10 cellular contexts compared by ENCODE assay signal in the genomic region with DNA sequence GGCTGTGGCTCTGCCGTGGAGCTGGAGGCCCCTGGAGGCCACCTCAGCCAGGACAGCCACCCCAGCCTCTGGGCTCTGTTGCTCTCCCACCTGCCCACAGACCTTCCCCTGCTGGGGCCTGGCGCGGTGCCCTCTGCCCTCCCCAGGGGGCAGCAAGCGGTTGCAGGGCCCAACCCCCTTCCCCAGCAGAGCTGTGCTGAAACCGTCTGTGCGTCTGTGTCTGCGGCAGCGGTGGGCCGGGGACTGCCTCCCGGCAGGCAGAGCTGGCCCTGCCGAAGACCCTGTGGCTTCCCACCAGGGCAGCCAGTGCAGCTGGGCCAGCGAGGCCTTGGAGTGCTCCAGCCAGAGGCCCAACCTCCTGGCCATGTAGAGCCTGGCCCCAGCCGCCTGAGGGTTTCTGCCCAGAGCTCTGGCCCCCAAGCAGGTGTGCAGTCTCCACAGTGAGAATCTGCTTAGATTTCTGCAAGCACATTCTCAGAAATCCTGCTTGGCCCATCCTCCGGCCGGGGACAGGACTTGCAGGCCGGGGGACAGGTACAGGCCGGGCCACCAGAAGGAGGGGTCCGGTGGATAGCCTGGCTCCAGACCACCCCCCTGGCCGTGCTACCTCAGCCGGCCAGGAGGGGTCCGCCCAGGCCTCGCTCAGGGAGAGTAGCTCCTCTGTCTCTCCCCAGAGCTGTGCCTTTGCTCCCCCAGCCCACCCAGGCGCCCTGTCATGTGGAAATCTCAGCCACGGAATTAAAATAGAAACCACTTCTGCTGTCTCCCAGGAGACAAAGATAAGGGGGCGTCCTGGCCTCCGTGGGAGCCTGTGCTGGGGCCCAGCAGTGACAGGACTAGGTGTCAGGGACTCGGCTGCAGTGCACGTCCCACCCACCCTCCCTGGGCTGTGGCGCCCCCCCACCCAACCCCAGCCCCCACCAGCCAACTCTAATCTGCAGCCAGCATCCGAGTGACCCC. TPM values are rescaled to one million over a fixed set of nuclear protein-coding genes. Genes with fewer than 3 reads are reported as not detected.
A peak's percentile ranks its signal among the peaks of the same experiment; 100 is the strongest.
DNase-seq lines count a peak whose midpoint lies in the region; TF ChIP-seq lines count a peak whose summit lies in the region.
"Had no signal": no experiment of that assay in that cellular context is flagged by ENCODE, and none has a peak within 500 bp of the region (broad histone marks: within the 10 kb centered on the region; RNA-seq: fewer than 3 reads in every experiment).

No MANE protein-coding gene starts in this region.

- no peak overlapping the region for H3K23ac ChIP-seq in mesenchymal stem cell (ENCODE audit: low read length in 2 of 2)

- CTCF ChIA-PET in BJ (lab: Yijun Ruan, JAX): interaction anchor here (2.3 to 4.0 kb wide), 3 partner anchors 11 to 23 kb away, joined by 9 to 31 read pairs (median 15); no protein-coding TSS in a partner anchor

- TF ChIP-seq CTCF in BJ (IDR thresholded peaks at IDR 0.05; ENCODE audit: insufficient read depth, low read depth, low read length): 0 out of 2 replicates have a peak, but pooled peaks have one; percentile 17
- TF ChIP-seq CTCF in GM10266 (IDR thresholded peaks at IDR 0.05; ENCODE audit: control insufficient read depth, insufficient read depth, low read depth, missing control alignments): no peak
- no peak for TF ChIP-seq CTCF in lower leg skin (IDR thresholded peaks at IDR 0.05)

- H4K8ac ChIP-seq in mesenchymal stem cell (ENCODE audit: low read length): no peak overlapping the region

- H3K27ac ChIP-seq in caudate nucleus (ENCODE audit: low read depth, low read length): peak overlapping the region; percentile 70
- peak overlapping the region; percentile 18 for H3K27ac ChIP-seq in mesenchymal stem cell (ENCODE audit: low read length, poor library complexity, severe bottlenecking)
- H3K27ac ChIP-seq: KMS-11 had no signal

- H3K4me1 ChIP-seq in mesenchymal stem cell (ENCODE audit: control insufficient read depth, insufficient read depth, low read depth, low read length): peaks cover 79% of the 10 kb centered on the region

- DNase-seq in BJ (ENCODE audit: low read depth) (no peak), NCI-H1092 treated with DMSO at 0.1 percent for 48 hours (lab: John Stamatoyannopoulos, UW) (peak; percentile 67), caudate nucleus (lab: John Stamatoyannopoulos, UW) (peak in 31 of 61 donors; percentile 13 to 86 (median 51)), mesenchymal stem cell (peak; percentile 52), NCI-H187 (lab: John Stamatoyannopoulos, UW) (no peak), GM10266 (ENCODE audit: extremely low spot score) (no peak), lower leg skin (ENCODE audit: low spot score in 2 of 2) (no peak), kidney tubule cell (ENCODE audit: low spot score) (no peak)
- DNase-seq: aorta had no signal

- no peak overlapping the region for H2AFZ ChIP-seq in mesenchymal stem cell (ENCODE audit: low read depth, low read length)

- H3K27me3 ChIP-seq in BJ (ENCODE audit: control insufficient read depth, insufficient read depth, low read length) (no peaks in the 10 kb centered on the region), mesenchymal stem cell (ENCODE audit: control insufficient read depth in 1 of 2, insufficient read depth in 1 of 2, low read length in 2 of 2) (peaks cover 7 to 10% of the 10 kb centered on the region in 2 experiments)

- no peaks in the 10 kb centered on the region for H3K9me3 ChIP-seq in mesenchymal stem cell (ENCODE audit: control insufficient read depth, low read length)

- H3K36me3 ChIP-seq in BJ (ENCODE audit: control insufficient read depth, insufficient read depth, low read length) (peaks cover 19% of the 10 kb centered on the region), mesenchymal stem cell (ENCODE audit: control insufficient read depth in 1 of 2, insufficient read depth in 2 of 2, low read depth in 1 of 2, low read length in 2 of 2) (peaks cover 14 to 60% of the 10 kb centered on the region in 2 experiments)

- POLR2A ChIA-PET in BJ (lab: Charles Lee): interaction anchor here (0.6 kb wide), 1 partner anchor 379 kb away, joined by 3 read pairs; no protein-coding TSS in a partner anchor

- H3K9ac ChIP-seq in mesenchymal stem cell (ENCODE audit: low read length): no peak overlapping the region
- H3K9ac ChIP-seq: KMS-11 had no signal

- no peak overlapping the region for H2BK12ac ChIP-seq in mesenchymal stem cell (ENCODE audit: low read length in 2 of 2)

- H2BK5ac ChIP-seq in mesenchymal stem cell (ENCODE audit: low read depth, low read length, poor library complexity, severe bottlenecking): no peak overlapping the region

- H2BK120ac ChIP-seq in mesenchymal stem cell (ENCODE audit: low read depth, low read length): no peak overlapping the region

- no peak overlapping the region for H2AK5ac ChIP-seq in mesenchymal stem cell (ENCODE audit: low read length, severe bottlenecking)

- H3K18ac ChIP-seq in mesenchymal stem cell (ENCODE audit: low read depth in 1 of 2, low read length in 2 of 2): no peak overlapping the region

- H3K4me2 ChIP-seq in mesenchymal stem cell (ENCODE audit: low read length, poor library complexity, severe bottlenecking): peak overlapping the region; percentile 27
- H3K4me2 ChIP-seq: KMS-11 had no signal

- no peak overlapping the region for H3K4me3 ChIP-seq in BJ (ENCODE audit: low read depth, low read length)
- H3K4me3 ChIP-seq in mesenchymal stem cell (ENCODE audit: insufficient read depth in 1 of 2, low read depth in 1 of 2, low read length in 2 of 2): no peak overlapping the region
- H3K4me3 ChIP-seq in lower leg skin (ENCODE audit: low read depth, poor library complexity, severe bottlenecking): no peak overlapping the region

- WGBS in mesenchymal stem cell: 67% methylated on average over 29 of the region's 30 CpGs
- WGBS in lower leg skin, 2 donors: 71 to 73% methylated on average over 18 to 22 of the region's 30 CpGs

- H3K14ac ChIP-seq in mesenchymal stem cell (ENCODE audit: low read length in 2 of 2): no peak overlapping the region

- H4K91ac ChIP-seq in mesenchymal stem cell (ENCODE audit: low read length): peak overlapping the region; percentile 31

- no peak for TF ChIP-seq POLR2A in lower leg skin (IDR thresholded peaks at IDR 0.05)

- H3K4ac ChIP-seq in mesenchymal stem cell (ENCODE audit: low read depth in 1 of 2, low read length in 2 of 2): no peak overlapping the region

- H2BK15ac ChIP-seq in mesenchymal stem cell (ENCODE audit: low read depth, poor library complexity, severe bottlenecking): no peak overlapping the region

- peaks cover under 1% of the 10 kb centered on the region for H3K79me1 ChIP-seq in mesenchymal stem cell (replicated peaks; ENCODE audit: low read length, poor library complexity, severe bottlenecking)

- intact Hi-C loops in lower leg skin (cut with DNase I; ENCODE audit: low total_unique reads): no loop called here

RNA-seq across cellular contexts. Expression of gene CRIP2, which starts 3.5 kb away (rescaled TPM):
- polyA plus RNA-seq in BJ (2011; rRNA removed): 8.0 and 19.5 TPM in 2 replicates
- polyA minus RNA-seq in BJ (2011; rRNA and poly(A)+ RNA removed): 3.0 and 5.3 TPM in 2 replicates
- polyA plus RNA-seq in mesenchymal stem cell (2013, experiment 1 of 2): 120 TPM
- polyA plus RNA-seq in mesenchymal stem cell (2013, experiment 2 of 2): 119 TPM
- total RNA-seq in lower leg skin: 100 to 1,000 TPM; 103 to 203 (median 141) TPM

RNA-seq across cellular contexts. Expression of gene CRIP1, which starts 15.6 kb away (rescaled TPM):
- polyA plus RNA-seq in BJ (2011; rRNA removed): 0.90 and 1.4 TPM in 2 replicates
- 3.1 and 3.9 TPM in 2 replicates for polyA minus RNA-seq in BJ (2011; rRNA and poly(A)+ RNA removed)
- polyA plus RNA-seq in mesenchymal stem cell (2013, experiment 1 of 2): 40.7 TPM
- 42.6 TPM for polyA plus RNA-seq in mesenchymal stem cell (2013, experiment 2 of 2)
- total RNA-seq in lower leg skin: 100 to 1,000 TPM in 1 of 4 donors, 10 to 100 TPM in 3; 13.1 to 103 (median 63.2) TPM

RNA-seq across cellular contexts. Expression of gene TEDC1, which starts 20.0 kb away (rescaled TPM):
- 3.3 and 6.4 TPM in 2 replicates for polyA plus RNA-seq in BJ (2011; rRNA removed)
- 1.3 and 2.2 TPM in 2 replicates for polyA minus RNA-seq in BJ (2011; rRNA and poly(A)+ RNA removed)
- 2.3 TPM for polyA plus RNA-seq in mesenchymal stem cell (2013, experiment 1 of 2)
- 2.5 TPM for polyA plus RNA-seq in mesenchymal stem cell (2013, experiment 2 of 2)
- total RNA-seq in lower leg skin: 10 to 100 TPM in 1 of 4 donors, 1 to 10 TPM in 3; 2.8 to 16.9 (median 5.4) TPM

RNA-seq across cellular contexts. Expression of gene MTA1, which starts 51.5 kb away (rescaled TPM):
- 40.3 and 48.8 TPM in 2 replicates for polyA plus RNA-seq in BJ (2011; rRNA removed)
- 47.8 and 51.7 TPM in 2 replicates for polyA minus RNA-seq in BJ (2011; rRNA and poly(A)+ RNA removed)
- 66.6 TPM for polyA plus RNA-seq in mesenchymal stem cell (2013, experiment 1 of 2)
- 63.2 TPM for polyA plus RNA-seq in mesenchymal stem cell (2013, experiment 2 of 2)
- total RNA-seq in lower leg skin: 10 to 100 TPM; 39.3 to 56.7 (median 46.4) TPM

RNA-seq across cellular contexts. Expression of gene TMEM121, which starts 55.3 kb away (rescaled TPM):
- polyA plus RNA-seq in BJ (2011; rRNA removed): 4.0 and 4.6 TPM in 2 replicates
- 1.0 and 1.2 TPM in 2 replicates for polyA minus RNA-seq in BJ (2011; rRNA and poly(A)+ RNA removed)
- polyA plus RNA-seq in mesenchymal stem cell (2013, experiment 1 of 2): 0.87 TPM
- polyA plus RNA-seq in mesenchymal stem cell (2013, experiment 2 of 2): 1.2 TPM
- 1 to 10 TPM in 3 of 4 donors, under 1 TPM in 1; 0.99 to 5.4 (median 4.0) TPM for total RNA-seq in lower leg skin

Comparison
In these comparisons a context has a peak if more than half of its experiments do, and no peak if none do; other contexts are left out.
1. DNase-seq: peak in NCI-H1092 treated with DMSO at 0.1 percent for 48 hours (single experiment), caudate nucleus (31 of 61) and mesenchymal stem cell (single experiment); none in BJ (single experiment), NCI-H187 (0 of 2), GM10266 (single experiment), lower leg skin (0 of 2) and kidney tubule cell (single experiment).